In the genomic region with DNA sequence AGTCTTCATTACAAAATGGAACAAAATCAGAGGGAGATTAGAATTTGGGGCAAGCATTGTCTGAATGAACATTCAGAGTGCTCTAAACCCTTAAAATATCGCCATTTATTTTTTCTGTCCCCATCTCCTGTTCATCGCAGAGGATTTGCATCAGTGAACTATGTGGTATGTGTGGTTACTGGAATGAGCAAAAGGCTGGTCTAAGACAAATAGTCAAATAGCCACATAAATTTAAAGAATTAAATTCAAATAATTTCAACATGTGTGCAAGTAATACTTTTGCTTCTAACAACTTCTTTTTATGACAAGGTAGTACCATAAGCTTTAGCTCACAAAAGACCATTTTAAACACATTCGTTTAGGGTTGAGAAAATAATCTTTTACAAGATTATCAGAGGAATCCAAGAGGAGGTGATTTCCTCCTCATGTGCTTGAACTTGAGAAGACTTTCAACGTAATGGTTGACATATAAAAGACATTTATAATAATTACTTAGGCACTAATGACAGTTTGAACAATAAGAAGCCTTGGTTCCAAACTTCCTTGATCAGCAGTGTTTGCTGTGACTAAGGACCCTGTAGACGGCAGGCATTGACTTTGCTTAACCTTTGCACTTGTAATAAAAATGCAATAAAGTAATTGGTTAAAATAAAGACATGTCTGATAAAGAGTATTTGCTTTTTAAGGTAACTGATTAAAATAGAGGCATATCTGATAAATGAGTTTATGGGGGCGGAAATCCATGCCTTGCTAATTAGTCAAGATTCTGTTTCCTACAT, we compare ENCODE assay signal across 20 cellular contexts.
"Had no signal": no experiment of that assay in that cellular context is flagged by ENCODE, and none has a peak within 500 bp of the region (broad histone marks: within the 10 kb centered on the region; RNA-seq: fewer than 3 reads in every experiment).

No MANE protein-coding gene starts in this region.

- H3K27me3 ChIP-seq: ovary, thyroid gland, upper lobe of left lung, vagina had no signal

- H3K4me3 ChIP-seq: gastroesophageal sphincter, heart left ventricle, ovary, thyroid gland, upper lobe of left lung, vagina had no signal

- H3K4me1 ChIP-seq: gastroesophageal sphincter, heart left ventricle, thyroid gland, upper lobe of left lung, vagina had no signal

- H3K27ac ChIP-seq: gastroesophageal sphincter, heart left ventricle, ovary, thyroid gland, upper lobe of left lung, vagina, WERI-Rb-1 had no signal

- DNase-seq: activated CD4-positive, alpha-beta memory T cell treated with anti-CD3 and anti-CD28 coated beads for 36 hours; activated CD4-positive, alpha-beta T cell treated with anti-CD3 and anti-CD28 coated beads for 48 hours; activated gamma-delta T cell treated with Interleukin-2 at 50 U/mL for 16 hours; activated naive CD4-positive, alpha-beta T cell treated with anti-CD3 and anti-CD28 coated beads, Interleukin-2, amount 50 U/mL, for 16 hours; activated T-cell treated with anti-CD3 and anti-CD28 coated beads, Interleukin-2, amount 50 U/mL, for 4 hours; amniotic stem cell; caudate nucleus; cortex of kidney; effector memory CD8-positive, alpha-beta T cell; heart left ventricle; left ventricle myocardium superior; naive thymus-derived CD4-positive, alpha-beta T cell; ovary; right cardiac atrium; stimulated activated CD4-positive, alpha-beta T cell treated with anti-CD3 and anti-CD28 coated beads, Interleukin-4, amount 100 ng/mL, for 24 hours; thyroid gland; upper lobe of left lung; WERI-Rb-1 had no signal

- H3K36me3 ChIP-seq: gastroesophageal sphincter, heart left ventricle, ovary, thyroid gland, upper lobe of left lung, vagina, WERI-Rb-1 had no signal

- H3K9me3 ChIP-seq: gastroesophageal sphincter, heart left ventricle, ovary, thyroid gland, upper lobe of left lung, vagina had no signal
